ENCODE assay signal across 16 cellular contexts in the genomic region with DNA sequence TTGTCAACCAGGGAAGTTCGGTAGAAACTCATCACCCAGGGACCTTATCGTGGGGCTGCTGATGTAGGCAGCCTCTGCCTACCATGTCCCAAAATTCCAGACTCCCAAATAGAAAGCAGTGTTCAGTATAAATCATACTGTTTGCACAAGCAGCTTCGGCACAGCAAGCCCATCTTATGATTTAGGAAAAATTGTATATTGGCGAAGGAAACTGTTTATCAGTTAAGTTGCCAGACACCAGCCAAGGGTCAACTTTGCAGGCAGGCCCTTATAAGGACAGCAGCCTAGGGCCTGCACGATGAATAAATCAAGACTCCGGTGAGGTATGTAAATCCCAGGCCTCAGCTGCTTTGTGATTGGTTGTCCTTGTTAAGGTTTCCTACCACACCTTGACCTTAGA. TPM values are rescaled to one million over a fixed set of nuclear protein-coding genes. Genes with fewer than 3 reads are reported as not detected.
A peak's percentile ranks its signal among the peaks of the same experiment; 100 is the strongest.
DNase-seq lines count a peak whose midpoint lies in the region; ATAC-seq, FAIRE-seq and TF ChIP-seq lines count a peak whose summit lies in the region.
"Had no signal": no experiment of that assay in that cellular context is flagged by ENCODE, and none has a peak within 500 bp of the region (broad histone marks: within the 10 kb centered on the region; RNA-seq: fewer than 3 reads in every experiment).

No MANE protein-coding gene starts in this region.

- no peak for FAIRE-seq in pancreas (lab: Jason Lieb, UNC)

- DNase-seq in right cardiac atrium (no peak), heart left ventricle (no peak), esophagus muscularis mucosa (ENCODE audit: extremely low spot score) (no peak), prostate gland (ENCODE audit: low spot score) (no peak), transverse colon (no peak), pancreas (no peak)
- no peak for DNase-seq in effector CD4-positive, alpha-beta T cell
- DNase-seq: CD8-positive, alpha-beta memory T cell; DMS79; NCI-H1048; NCI-H146; NCI-H2081; NCI-H774 had no signal

- H3K4me3 ChIP-seq in right cardiac atrium (ENCODE audit: low read length) (no peak overlapping the region), heart left ventricle (no peak overlapping the region), esophagus muscularis mucosa (no peak overlapping the region), prostate gland (no peak overlapping the region), transverse colon (no peak overlapping the region), pancreas (no peak overlapping the region)
- H3K4me3 ChIP-seq: BLaER1 had no signal

- H3K36me3 ChIP-seq in heart left ventricle (peaks cover 0 to 16% (median 0%) of the 10 kb centered on the region in 9 donors), esophagus muscularis mucosa (peaks cover 0 to 28% (median 3%) of the 10 kb centered on the region in 4 donors), prostate gland (no peaks in the 10 kb centered on the region), transverse colon (no peaks in the 10 kb centered on the region), pancreas (no peaks in the 10 kb centered on the region)

- no peak for TF ChIP-seq POLR2A in heart left ventricle (IDR thresholded peaks at IDR 0.05)
- no peak for TF ChIP-seq POLR2A in esophagus muscularis mucosa (IDR thresholded peaks at IDR 0.05; ENCODE audit: low read depth)
- TF ChIP-seq POLR2A in prostate gland (IDR thresholded peaks at IDR 0.05), result no peak
- no peak for TF ChIP-seq POLR2A in transverse colon (IDR thresholded peaks at IDR 0.05)

- ATAC-seq in right cardiac atrium (no peak), heart left ventricle (no peak), GM21367 (IDR thresholded peaks at IDR 0.05; ENCODE audit: unreplicated experiment) (no peak), pancreas (no peak)

- no peaks in the 10 kb centered on the region for H3K27me3 ChIP-seq in right cardiac atrium (ENCODE audit: control insufficient read depth, insufficient read depth)
- no peaks in the 10 kb centered on the region for H3K27me3 ChIP-seq in heart left ventricle
- H3K27me3 ChIP-seq in esophagus muscularis mucosa, result no peaks in the 10 kb centered on the region
- H3K27me3 ChIP-seq in prostate gland (replicated peaks; ENCODE audit: insufficient read depth), result no peaks in the 10 kb centered on the region
- H3K27me3 ChIP-seq in transverse colon, result no peaks in the 10 kb centered on the region
- H3K27me3 ChIP-seq in pancreas, result no peaks in the 10 kb centered on the region
- H3K27me3 ChIP-seq: BLaER1 had no signal

- intact Hi-C loops in right cardiac atrium (cut with DNase I) (no loop called here), heart left ventricle (cut with DNase I) (loop anchor here in 1 of 10 donors (10.0 kb wide), 1 partner anchor 116 kb away; no protein-coding TSS in a partner anchor), esophagus muscularis mucosa (cut with DNase I) (no loop called here), prostate gland (cut with DNase I) (loop anchor here (5.0 kb wide), 2 partner anchors 37 to 38 kb away; a partner anchor contains a TSS), transverse colon (cut with DNase I; ENCODE audit: low total_unique reads) (no loop called here), pancreas (cut with DNase I) (no loop called here)

- H3K27ac ChIP-seq in right cardiac atrium (ENCODE audit: low read length) (peak overlapping the region; percentile 55), heart left ventricle (peak overlapping the region in 1 of 12 donors; percentile 61), esophagus muscularis mucosa (replicated peaks in 1 of 4) (peak overlapping the region; percentile 56 to 83 (median 70)), prostate gland (peak overlapping the region; percentile 48 to 71), transverse colon (peak overlapping the region; percentile 63 to 75 (median 66)), pancreas (no peak overlapping the region)
- H3K27ac ChIP-seq: BLaER1, KMS-11 had no signal

- H3K4me1 ChIP-seq in right cardiac atrium (ENCODE audit: control insufficient read depth, insufficient read depth, low read length), result peaks cover 57% of the 10 kb centered on the region
- H3K4me1 ChIP-seq in heart left ventricle, result peaks cover 5 to 87% (median 55%) of the 10 kb centered on the region in 12 donors
- peaks cover 72 to 98% (median 97%) of the 10 kb centered on the region in 4 donors for H3K4me1 ChIP-seq in esophagus muscularis mucosa
- no peaks in the 10 kb centered on the region for H3K4me1 ChIP-seq in prostate gland (replicated peaks)
- H3K4me1 ChIP-seq in transverse colon, result peaks cover 26 to 76% (median 40%) of the 10 kb centered on the region in 4 donors
- peaks cover 0 to 3% (median 0%) of the 10 kb centered on the region in 3 donors for H3K4me1 ChIP-seq in pancreas

- in situ Hi-C loops in transverse colon (cut with MboI; ENCODE audit: low pct_ligation_motif_present in 1 of 4, low pct_unique_long_range_greater_than_20kb in 1 of 4, low sequenced_read_pairs in 3 of 4), result no loop called here

- 74% methylated on average over 6 of the region's 6 CpGs for WGBS in right cardiac atrium
- 91 to 95% (median 93%) methylated on average over 6 of the region's 6 CpGs for WGBS in heart left ventricle, 4 donors
- WGBS in esophagus muscularis mucosa, result 51% methylated on average over 6 of the region's 6 CpGs
- 76% methylated on average over 6 of the region's 6 CpGs for WGBS in prostate gland
- WGBS in transverse colon (ENCODE audit: low coverage in 1 of 2), 2 donors, result 65 to 72% methylated on average over 2 to 6 of the region's 6 CpGs
- 88 to 92% methylated on average over 6 of the region's 6 CpGs for WGBS in pancreas, 2 donors

- TF ChIP-seq EP300 in esophagus muscularis mucosa (IDR thresholded peaks at IDR 0.05), result no peak
- TF ChIP-seq EP300 in transverse colon (IDR thresholded peaks at IDR 0.05; ENCODE audit: low read depth), result no peak

- TF ChIP-seq CTCF in heart left ventricle (IDR thresholded peaks at IDR 0.05), result no peak
- TF ChIP-seq CTCF in esophagus muscularis mucosa (IDR thresholded peaks at IDR 0.05), result no peak
- no peak for TF ChIP-seq CTCF in prostate gland (IDR thresholded peaks at IDR 0.05)
- no peak for TF ChIP-seq CTCF in transverse colon (IDR thresholded peaks at IDR 0.05)
- no peak for TF ChIP-seq CTCF in pancreas (IDR thresholded peaks at IDR 0.05)

- H3K9me3 ChIP-seq in right cardiac atrium (ENCODE audit: control insufficient read depth, low read length) (no peaks in the 10 kb centered on the region), heart left ventricle (no peaks in the 10 kb centered on the region), esophagus muscularis mucosa (no peaks in the 10 kb centered on the region), prostate gland (no peaks in the 10 kb centered on the region), transverse colon (no peaks in the 10 kb centered on the region), pancreas (no peaks in the 10 kb centered on the region)

RNA-seq across cellular contexts. Expression of a gene that starts 36.8 kb away (rescaled TPM):
- total RNA-seq in right cardiac atrium (10 to 100 TPM; 51.0 to 81.7 (median 54.7) TPM), heart left ventricle (10 to 100 TPM; 25.0 to 65.8 (median 41.9) TPM), esophagus muscularis mucosa (10 to 100 TPM; 21.7 to 34.5 (median 25.8) TPM), prostate gland (10 to 100 TPM in 1 of 2 donors, 1 to 10 TPM in 1; 10.0 to 12.2 TPM), transverse colon (10 to 100 TPM in 3 of 4 donors, 1 to 10 TPM in 1; 8.4 to 36.7 (median 19.9) TPM), pancreas (1 to 10 TPM; 1.5 to 2.7 (median 2.1) TPM)
- polyA plus RNA-seq in right cardiac atrium (30.3 TPM), heart left ventricle (10 to 100 TPM; 16.2 to 41.5 TPM), pancreas (1 to 10 TPM; 1.4 to 2.2 TPM)

Comparison
In these comparisons a context has a peak if more than half of its experiments do, and no peak if none do; other contexts are left out.
1. H3K27ac ChIP-seq: peak in right cardiac atrium (single experiment), esophagus muscularis mucosa (4 of 4), prostate gland (2 of 2) and transverse colon (4 of 4); none in pancreas (0 of 4).